In genomic region chr9:128233817-128234406, GRCh38 we compare ENCODE assay signal across 20 cellular contexts. TPM values are rescaled to one million over a fixed set of nuclear protein-coding genes. Genes with fewer than 3 reads are reported as not detected.
DNase-seq lines count a peak whose midpoint lies in the region; ATAC-seq, FAIRE-seq and TF ChIP-seq lines count a peak whose summit lies in the region.
"Had no signal": no experiment of that assay in that cellular context is flagged by ENCODE, and none has a peak within 500 bp of the region (broad histone marks: within the 10 kb centered on the region; RNA-seq: fewer than 3 reads in every experiment).

No MANE protein-coding gene starts in this region.

- H3K36me3 ChIP-seq in BLaER1 = no peaks in the 10 kb centered on the region
- no peaks in the 10 kb centered on the region for H3K36me3 ChIP-seq in GM23338 (ENCODE audit: insufficient read depth)
- no peaks in the 10 kb centered on the region for H3K36me3 ChIP-seq in kidney (ENCODE audit: control insufficient read depth in 1 of 2, insufficient read depth in 2 of 2, low read length in 2 of 2)
- no peaks in the 10 kb centered on the region for H3K36me3 ChIP-seq in mucosa of descending colon (ENCODE audit: low read depth)

- no peak for FAIRE-seq in kidney (lab: Jason Lieb, UNC)
- FAIRE-seq: A549 had no signal

- H3K9ac ChIP-seq in BLaER1 = no peak overlapping the region
- no peak overlapping the region for H3K9ac ChIP-seq in kidney (ENCODE audit: low read length in 2 of 2)

- H3K27ac Mint-ChIP-seq in GM23338 = no peak overlapping the region
- H3K27ac Mint-ChIP-seq in stimulated activated memory B cell treated with anti-CD40 and anti-IgM and Interleukin-4, amounts not matched to agents 10 μg/mL and 1 μg/mL and 100 μg/mL, for 72 hours = no peak overlapping the region

- H3K4me2 ChIP-seq in BLaER1 (peak overlapping the region; percentile 55), GM23338 (no peak overlapping the region)
- H3K4me2 ChIP-seq: A549, PC-9 had no signal

- H2AFZ ChIP-seq in GM23338 = no peak overlapping the region
- H2AFZ ChIP-seq: PC-9 had no signal

- H3K4me3 ChIP-seq in BLaER1 (no peak overlapping the region), GM23338 (no peak overlapping the region), kidney (ENCODE audit: low read length in 2 of 2) (no peak overlapping the region), mucosa of descending colon (no peak overlapping the region)
- H3K4me3 ChIP-seq: A549, PC-9 had no signal

- ATAC-seq in GM23338 = peak; percentile 42
- peak; percentile 46 for ATAC-seq in stimulated activated memory B cell treated with anti-CD40 and anti-IgM and Interleukin-4, amounts not matched to agents 10 μg/mL and 1 μg/mL and 100 μg/mL, for 72 hours
- no peak for ATAC-seq in HG02884 (IDR thresholded peaks at IDR 0.05; ENCODE audit: unreplicated experiment)
- ATAC-seq in mucosa of descending colon = no peak
- ATAC-seq: HCT116 had no signal

- no peak overlapping the region; the same call in 2 of the 3 replicates for H3K4me3 Mint-ChIP-seq in GM23338
- H3K4me3 Mint-ChIP-seq in stimulated activated memory B cell treated with anti-CD40 and anti-IgM and Interleukin-4, amounts not matched to agents 10 μg/mL and 1 μg/mL and 100 μg/mL, for 72 hours = no peak overlapping the region

- no peaks in the 10 kb centered on the region for H3K9me3 ChIP-seq in BLaER1
- H3K9me3 ChIP-seq in kidney (ENCODE audit: control insufficient read depth in 1 of 2, low read length in 2 of 2) = no peaks in the 10 kb centered on the region
- H3K9me3 ChIP-seq in mucosa of descending colon = no peaks in the 10 kb centered on the region
- H3K9me3 ChIP-seq: A549 had no signal

- peaks cover 5% of the 10 kb centered on the region for H3K36me3 Mint-ChIP-seq in GM23338 (ENCODE audit: low read depth)
- no peaks in the 10 kb centered on the region for H3K36me3 Mint-ChIP-seq in stimulated activated memory B cell treated with anti-CD40 and anti-IgM and Interleukin-4, amounts not matched to agents 10 μg/mL and 1 μg/mL and 100 μg/mL, for 72 hours

- intact Hi-C loops in kidney (cut with DNase I) (no loop called here), mucosa of descending colon (cut with DNase I, micrococcal nuclease) (no loop called here)

- DNase-seq in GM23338 (ENCODE audit: low spot score) = no peak
- peak; percentile 55 for DNase-seq in kidney
- no peak for DNase-seq in NCI-H2227 treated with DMSO at 0.1 percent for 48 hours (lab: John Stamatoyannopoulos, UW)
- no peak for DNase-seq in mucosa of descending colon
- no peak for DNase-seq in globus pallidus (ENCODE audit: low spot score)
- DNase-seq: DMS153, KBM-7, MV-4-11, NCI-H1105, NCI-H2029, NCI-H446 treated with DMSO at 0.1 percent for 48 hours, NCI-H526 treated with DMSO at 0.1 percent for 48 hours, PC-9, Right ventricle myocardium superior, T-helper 1 cell had no signal

- H3K9me2 ChIP-seq in GM23338 (ENCODE audit: insufficient read depth) = no peaks in the 10 kb centered on the region

- no peaks in the 10 kb centered on the region for H3K9me3 Mint-ChIP-seq in GM23338
- H3K9me3 Mint-ChIP-seq in stimulated activated memory B cell treated with anti-CD40 and anti-IgM and Interleukin-4, amounts not matched to agents 10 μg/mL and 1 μg/mL and 100 μg/mL, for 72 hours = no peaks in the 10 kb centered on the region

- H3K27ac ChIP-seq in BLaER1 = no peak overlapping the region
- H3K27ac ChIP-seq in GM23338 (ENCODE audit: low read depth) = no peak overlapping the region
- no peak overlapping the region for H3K27ac ChIP-seq in kidney (ENCODE audit: low read depth in 2 of 2, low read length in 2 of 2)
- H3K27ac ChIP-seq: PC-9 had no signal

- no peaks in the 10 kb centered on the region; the same call in 2 of the 3 replicates for H3K4me1 Mint-ChIP-seq in GM23338
- H3K4me1 Mint-ChIP-seq in stimulated activated memory B cell treated with anti-CD40 and anti-IgM and Interleukin-4, amounts not matched to agents 10 μg/mL and 1 μg/mL and 100 μg/mL, for 72 hours = no peaks in the 10 kb centered on the region

- no peaks in the 10 kb centered on the region for H3K79me2 ChIP-seq in GM23338 (replicated peaks; ENCODE audit: insufficient read depth)

- H3K4me1 ChIP-seq in BLaER1 (peaks cover 19% of the 10 kb centered on the region), GM23338 (ENCODE audit: insufficient read depth) (no peaks in the 10 kb centered on the region), kidney (ENCODE audit: control insufficient read depth in 1 of 2, insufficient read depth in 1 of 2, low read depth in 1 of 2, low read length in 2 of 2) (no peaks in the 10 kb centered on the region), mucosa of descending colon (ENCODE audit: low read depth) (no peaks in the 10 kb centered on the region)
- H3K4me1 ChIP-seq: A549 had no signal

- H3K27me3 ChIP-seq in BLaER1 (no peaks in the 10 kb centered on the region), GM23338 (ENCODE audit: insufficient read depth) (no peaks in the 10 kb centered on the region)

- no peaks in the 10 kb centered on the region for H3F3A ChIP-seq in GM23338 (replicated peaks; ENCODE audit: low read depth)

- peaks cover 6% of the 10 kb centered on the region for H3K27me3 Mint-ChIP-seq in GM23338 (ENCODE audit: insufficient read depth, low read depth, poor library complexity)
- peaks cover 40% of the 10 kb centered on the region for H3K27me3 Mint-ChIP-seq in stimulated activated memory B cell treated with anti-CD40 and anti-IgM and Interleukin-4, amounts not matched to agents 10 μg/mL and 1 μg/mL and 100 μg/mL, for 72 hours

- TF ChIP-seq CTCF in GM23338 (conservative IDR thresholded peaks at IDR 0.05; ENCODE audit: low read depth in 2 of 2) = no peak
- TF ChIP-seq CTCF in kidney (IDR thresholded peaks at IDR 0.05; ENCODE audit: borderline replicate concordance, extremely low read depth, insufficient read depth) = no peak
- TF ChIP-seq CTCF in mucosa of descending colon (IDR thresholded peaks at IDR 0.05) = no peak

- H4K20me1 ChIP-seq in BLaER1 = no peaks in the 10 kb centered on the region
- no peaks in the 10 kb centered on the region for H4K20me1 ChIP-seq in GM23338 (replicated peaks; ENCODE audit: insufficient read depth)

TF ChIP-seq in GM23338, 12 proteins besides CTCF, POLR2A, EP300 and RAD21 (continues in another document):
- TF ChIP-seq REST (IDR thresholded peaks at IDR 0.05; ENCODE audit: unreplicated experiment) = no peak

RNA-seq across cellular contexts. Expression of gene DNM1, which starts 30.7 kb away (rescaled TPM):
- total RNA-seq in GM23338 (2014; rRNA removed; shearing (Covaris generic)) = 42.0 and 43.2 TPM in 2 replicates
- 24.0 and 36.0 TPM in 2 replicates for polyA plus RNA-seq in GM23338 (2016; fragmentation: Nextera tagmentation; extraction: Ambion mirVana)
- 22.6 TPM for total RNA-seq in kidney
- polyA plus RNA-seq in kidney (ENCODE audit: insufficient read depth, low read depth, low replicate concordance) = 7.3 TPM
- total RNA-seq in mucosa of descending colon = 10 to 100 TPM in 1 of 3 donors, 1 to 10 TPM in 2; 4.0 to 19.0 (median 6.7) TPM

RNA-seq across cellular contexts. Expression of gene GOLGA2, which starts 41.9 kb away (rescaled TPM):
- 44.4 and 48.4 TPM in 2 replicates for total RNA-seq in GM23338 (2014; rRNA removed; shearing (Covaris generic))
- polyA plus RNA-seq in GM23338 (2016; fragmentation: Nextera tagmentation; extraction: Ambion mirVana) (31.4 and 32.6 TPM in 2 replicates), kidney (ENCODE audit: insufficient read depth, low read depth, low replicate concordance) (42.9 TPM)
- total RNA-seq in kidney (79.7 TPM), mucosa of descending colon (100 to 1,000 TPM in 1 of 3 donors, 10 to 100 TPM in 2; 90.3 to 118 (median 96.5) TPM)

RNA-seq across cellular contexts. Expression of gene SWI5, which starts 42.2 kb away (rescaled TPM):
- total RNA-seq in GM23338 (2014; rRNA removed; shearing (Covaris generic)) = 26.6 and 31.8 TPM in 2 replicates
- 35.7 and 42.5 TPM in 2 replicates for polyA plus RNA-seq in GM23338 (2016; fragmentation: Nextera tagmentation; extraction: Ambion mirVana)
- total RNA-seq in kidney = 20.3 TPM
- polyA plus RNA-seq in kidney (ENCODE audit: insufficient read depth, low read depth, low replicate concordance) = 67.8 TPM
- total RNA-seq in mucosa of descending colon = 10 to 100 TPM; 10.6 to 13.8 (median 11.5) TPM

RNA-seq across cellular contexts. Expression of gene CIZ1, which starts 42.5 kb away (rescaled TPM):
- 48.2 and 61.4 TPM in 2 replicates for total RNA-seq in GM23338 (2014; rRNA removed; shearing (Covaris generic))
- 49.6 and 49.7 TPM in 2 replicates for polyA plus RNA-seq in GM23338 (2016; fragmentation: Nextera tagmentation; extraction: Ambion mirVana)
- 89.9 TPM for total RNA-seq in kidney
- 48.1 TPM for polyA plus RNA-seq in kidney (ENCODE audit: insufficient read depth, low read depth, low replicate concordance)
- 100 to 1,000 TPM in 2 of 3 donors, 10 to 100 TPM in 1; 88.0 to 176 (median 105) TPM for total RNA-seq in mucosa of descending colon

Comparison
In these comparisons a context has a peak if more than half of its experiments do, and no peak if none do; other contexts are left out.
1. ATAC-seq: peak in GM23338 (single experiment) and stimulated activated memory B cell treated with anti-CD40 and anti-IgM and Interleukin-4, amounts not matched to agents 10 μg/mL and 1 μg/mL and 100 μg/mL, for 72 hours (single experiment); none in HG02884 (single experiment) and mucosa of descending colon (single experiment).